Comparison of ENCODE assay signal across 1 cellular context in genomic region chr17:75845058-75845711, GRCh38.
TF ChIP-seq lines count a peak whose summit lies in the region.

No MANE protein-coding gene starts in this region.

TF ChIP-seq in GM12878, 131 proteins besides CTCF, POLR2A, EP300 and RAD21 (continued from another document):
- TF ChIP-seq E2F8 (IDR thresholded peaks at IDR 0.05; ENCODE audit: low read depth, partially characterized antibody): no peak
- TF ChIP-seq IRF3 (IDR thresholded peaks at IDR 0.05): no peak
- TF ChIP-seq RELB (IDR thresholded peaks at IDR 0.05; ENCODE audit: low read depth): peak; percentile 62; the same call in 1 of the 2 replicates
- no peak for TF ChIP-seq ZNF217 (IDR thresholded peaks at IDR 0.05)
- no peak for TF ChIP-seq HDAC6 (IDR thresholded peaks at IDR 0.05; ENCODE audit: unreplicated experiment)
- no peak for TF ChIP-seq SREBF2 (IDR thresholded peaks at IDR 0.05; ENCODE audit: low read length)
- TF ChIP-seq IKZF2 (IDR thresholded peaks at IDR 0.05): peak; percentile 54 to 74; a peak in 3 of 4 replicates
- no peak for TF ChIP-seq HCFC1 (IDR thresholded peaks at IDR 0.05; ENCODE audit: low read length)
- TF ChIP-seq GABPA (IDR thresholded peaks at IDR 0.05; ENCODE audit: low read depth): no peak
- no peak for TF ChIP-seq ATF2 (IDR thresholded peaks at IDR 0.05; ENCODE audit: low read length)
- TF ChIP-seq SPI1 (IDR thresholded peaks at IDR 0.05; ENCODE audit: borderline replicate concordance, insufficient read depth, low read depth, low read length): no peak
- no peak for TF ChIP-seq ZZZ3 (IDR thresholded peaks at IDR 0.05; ENCODE audit: control insufficient read depth, insufficient read length, low read depth)
- peak; percentile 96 for TF ChIP-seq GATAD2B (conservative IDR thresholded peaks at IDR 0.05; ENCODE audit: low read depth)
- no peak for TF ChIP-seq BRCA1 (IDR thresholded peaks at IDR 0.05; ENCODE audit: low read depth, low read length)
- TF ChIP-seq YY1 (IDR thresholded peaks at IDR 0.05; ENCODE audit: low read depth, low read length): peak; percentile 68; the same call in 1 of the 2 replicates
- no peak for TF ChIP-seq MEF2A (IDR thresholded peaks at IDR 0.05; ENCODE audit: insufficient read depth, low read depth, low read length)
- peak; percentile 7 for TF ChIP-seq SP1 (IDR thresholded peaks at IDR 0.05; ENCODE audit: low read depth, low read length)
